Comparison of ENCODE assay signal across 2 cellular contexts in the genomic region with DNA sequence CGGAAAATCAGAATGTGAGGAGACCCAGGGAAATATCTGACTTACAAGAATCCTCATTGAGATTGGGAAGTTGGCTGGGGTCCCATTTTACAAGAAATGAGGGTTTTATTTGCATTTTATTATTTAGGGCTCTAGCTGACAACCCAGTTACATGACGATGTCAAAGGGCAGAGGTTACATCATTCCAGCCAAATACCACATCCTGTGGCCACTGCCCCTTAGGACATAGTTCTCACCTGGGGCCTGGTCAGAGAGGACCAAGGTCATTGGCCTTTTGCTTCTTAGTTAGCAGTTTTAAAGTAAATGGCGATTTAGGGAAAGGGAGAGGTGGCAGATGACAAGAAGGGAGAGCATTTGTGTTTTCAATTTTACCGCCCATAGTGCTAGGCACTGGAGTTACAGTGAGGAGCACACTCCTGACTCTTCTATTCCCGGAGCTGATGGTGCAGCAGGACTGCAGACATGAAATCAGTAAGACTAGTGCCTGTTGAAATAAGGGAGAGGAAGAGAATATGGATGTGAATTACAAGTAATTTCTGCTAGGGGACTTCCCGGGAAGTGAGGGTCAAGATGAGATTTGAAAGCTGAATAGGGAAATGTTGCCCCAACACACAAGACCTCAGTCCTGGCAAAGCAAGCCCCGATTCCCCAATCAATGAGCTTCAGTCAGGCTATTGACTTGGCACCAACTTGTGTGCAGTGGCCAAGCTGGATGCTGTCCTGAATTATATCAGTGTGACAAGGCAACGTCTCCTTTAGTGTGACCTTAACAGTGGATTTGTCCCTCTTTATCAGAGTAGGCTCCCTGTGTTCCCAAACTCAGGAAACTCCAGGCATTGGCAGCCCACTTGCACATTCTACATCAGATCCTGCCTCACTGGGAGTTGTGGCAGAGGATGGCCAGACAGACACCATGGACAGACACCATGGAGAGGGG.
TF ChIP-seq lines count a peak whose summit lies in the region.
"Not testable (repeated sequence)": the region's sequence is repeated elsewhere in the genome, so short reads cannot be mapped to it uniquely, and the experiment has no call there.

No MANE protein-coding gene starts in this region.

TF ChIP-seq in WTC11, 78 proteins besides CTCF, POLR2A, EP300 and RAD21:
- TF ChIP-seq GABPB1 (CRISPR knock-in tag; IDR thresholded peaks at IDR 0.05), result 0 out of 2 replicates have a peak, but pooled peaks have one; percentile 32

TF ChIP-seq in K562, 482 proteins besides CTCF, POLR2A, EP300 and RAD21:
- not testable (repeated sequence) for TF ChIP-seq CEBPG, NR2C2 (CRISPR knock-in tag; IDR thresholded peaks at IDR 0.05)
- TF ChIP-seq CEBPG (tag; conservative IDR thresholded peaks at IDR 0.05 in 1 of 2, IDR thresholded peaks at IDR 0.05 in 1 of 2), result 0 out of 4 replicates have a peak, but pooled peaks of 1 of the 2 experiments have one; percentile 24
- peak; percentile 27; the same call in 1 of the 2 replicates for TF ChIP-seq NR2C2 (tag; IDR thresholded peaks at IDR 0.05)
